In genomic region chr4:76533314-76533713, GRCh38 we compare ENCODE assay signal across 20 cellular contexts.
DNase-seq lines count a peak whose midpoint lies in the region; ATAC-seq and TF ChIP-seq lines count a peak whose summit lies in the region.
"Had no signal": no experiment of that assay in that cellular context is flagged by ENCODE, and none has a peak within 500 bp of the region (broad histone marks: within the 10 kb centered on the region; RNA-seq: fewer than 3 reads in every experiment).

No MANE protein-coding gene starts in this region.

- H3K4me1 ChIP-seq in gastrocnemius medialis, result peaks cover 0 to 7% of the 10 kb centered on the region in 2 donors

- ATAC-seq in Right ventricle myocardium inferior (peak; percentile 54), left ventricle myocardium superior (peak; percentile 72), gastrocnemius medialis (peak; percentile 21 to 58), HG03521 (IDR thresholded peaks at IDR 0.05; ENCODE audit: unreplicated experiment) (no peak), HG03097 (IDR thresholded peaks at IDR 0.05; ENCODE audit: low FRiP score, unreplicated experiment) (no peak)
- ATAC-seq: GM12878, SK-N-SH treated with all-trans-retinoic acid at 6 μM for 48 hours had no signal

- intact Hi-C loops in Right ventricle myocardium inferior (cut with DNase I) (no loop called here), cardiac septum (cut with DNase I) (no loop called here), left ventricle myocardium superior (cut with micrococcal nuclease) (loop anchor here (5.0 kb wide), 1 partner anchor 59 kb away; no protein-coding TSS in a partner anchor), gastrocnemius medialis (cut with DNase I; ENCODE audit: low total_unique reads) (no loop called here)

- no peaks in the 10 kb centered on the region for H3K9me3 ChIP-seq in gastrocnemius medialis
- H3K9me3 ChIP-seq: BE2C, Caco-2 had no signal

- DNase-seq in Right ventricle myocardium inferior (ENCODE audit: missing footprints), result no peak
- no peak for DNase-seq in cardiac septum (ENCODE audit: low spot score)
- DNase-seq in cerebellar cortex (ENCODE audit: low spot score), result peak; percentile 70
- DNase-seq in left ventricle myocardium superior, result no peak
- DNase-seq in gastrocnemius medialis, result no peak
- no peak for DNase-seq in activated naive CD4-positive, alpha-beta T cell treated with Interleukin-2 at 50 U/mL for 16 hours
- DNase-seq: BE2C; Caco-2; CD4-positive, CD25-positive, alpha-beta regulatory T cell; IMR-90; NCI-H1048; NCI-H1436 treated with DMSO at 0.1 percent for 48 hours; NCI-H2029; NCI-H2171; NCI-H69 had no signal

- H3K4me3 ChIP-seq in gastrocnemius medialis, result no peak overlapping the region
- H3K4me3 ChIP-seq: GM12878 had no signal

- no peaks in the 10 kb centered on the region for H3K27me3 ChIP-seq in gastrocnemius medialis
- H3K27me3 ChIP-seq: BE2C had no signal

- H3K36me3 ChIP-seq in gastrocnemius medialis, result no peaks in the 10 kb centered on the region
- H3K36me3 ChIP-seq: BE2C had no signal

- in situ Hi-C loops in gastrocnemius medialis (cut with MboI; ENCODE audit: low sequenced_read_pairs in 4 of 4), result no loop called here

- no peak overlapping the region for H3K27ac ChIP-seq in gastrocnemius medialis
- H3K27ac ChIP-seq: HL-60 had no signal

- TF ChIP-seq CTCF in gastrocnemius medialis (IDR thresholded peaks at IDR 0.05 in 4 of 5, conservative IDR thresholded peaks at IDR 0.05 in 1 of 5), result no peak

- TF ChIP-seq POLR2A in gastrocnemius medialis (IDR thresholded peaks at IDR 0.05), result no peak

Comparison
In these comparisons a context has a peak if more than half of its experiments do, and no peak if none do; other contexts are left out.
1. ATAC-seq: peak in Right ventricle myocardium inferior (single experiment), left ventricle myocardium superior (single experiment) and gastrocnemius medialis (2 of 2); none in HG03521 (single experiment) and HG03097 (single experiment).